ENCODE assay signal across 1 cellular context in genomic region chr1:198158766-198159589, GRCh38.
TF ChIP-seq lines count a peak whose summit lies in the region.

No MANE protein-coding gene starts in this region.

TF ChIP-seq in K562, 482 proteins besides CTCF, POLR2A, EP300 and RAD21 (continued from another document and continues in another):
- TF ChIP-seq PBX2 (CRISPR knock-in tag; IDR thresholded peaks at IDR 0.05; ENCODE audit: low read depth) (peak; percentile 80), PBX2 (tag; conservative IDR thresholded peaks at IDR 0.05; ENCODE audit: low read depth) (peak; percentile 97), NFXL1 (CRISPR knock-in tag; IDR thresholded peaks at IDR 0.05) (no peak), PREB (CRISPR knock-in tag; IDR thresholded peaks at IDR 0.05) (no peak), KDM5B (IDR thresholded peaks at IDR 0.05; ENCODE audit: insufficient replicate concordance, low read depth, low read length) (peak; percentile 88), SOX6 (IDR thresholded peaks at IDR 0.05) (peak; percentile 35; the same call in 1 of the 2 replicates), BRD9 (IDR thresholded peaks at IDR 0.05; ENCODE audit: low read depth, partially characterized antibody) (peak; percentile 83), CBX5 (IDR thresholded peaks at IDR 0.05; ENCODE audit: borderline replicate concordance, low read depth) (no peak), TFAP4 (CRISPR knock-in tag; IDR thresholded peaks at IDR 0.05; ENCODE audit: borderline replicate concordance) (no peak), THRB (CRISPR knock-in tag; conservative IDR thresholded peaks at IDR 0.05) (0 out of 2 replicates have a peak, but pooled peaks have one; percentile 12), POLR2G (IDR thresholded peaks at IDR 0.05; ENCODE audit: low read depth, low read length) (peak; percentile 88), TBP (optimal IDR thresholded peaks at IDR 0.05; ENCODE audit: low read depth, low read length) (peak; percentile 95), DIDO1 (tag; IDR thresholded peaks at IDR 0.05; ENCODE audit: low read depth) (0 out of 2 replicates have a peak, but pooled peaks have one; percentile 36), KLF1 (tag; IDR thresholded peaks at IDR 0.05) (no peak), TRIM24 (IDR thresholded peaks at IDR 0.05) (no peak), TAF9B (IDR thresholded peaks at IDR 0.05; ENCODE audit: partially characterized antibody) (peak; percentile 90), E2F6 (IDR thresholded peaks at IDR 0.05; ENCODE audit: borderline replicate concordance in 1 of 2, extremely low read depth in 1 of 2, insufficient read depth in 1 of 2, insufficient read length in 1 of 2, low read depth in 1 of 2, low read length in 1 of 2, poor library complexity in 1 of 2, severe bottlenecking in 1 of 2) (peak in 1 of 2 experiments; percentile 29), ZBTB1 (CRISPR knock-in tag; IDR thresholded peaks at IDR 0.05; ENCODE audit: borderline replicate concordance, low read depth) (no peak), ZFX (CRISPR knock-in tag; IDR thresholded peaks at IDR 0.05) (peak; percentile 90), FOXP1 (CRISPR knock-in tag; IDR thresholded peaks at IDR 0.05) (no peak), BRF1 (IDR thresholded peaks at IDR 0.05; ENCODE audit: borderline replicate concordance, extremely low read depth, insufficient read length) (no peak), HMG20B (CRISPR knock-in tag; IDR thresholded peaks at IDR 0.05) (no peak), RBM39 (optimal IDR thresholded peaks at IDR 0.05; ENCODE audit: low read depth, low read length) (no peak), CBFB (CRISPR knock-in tag; IDR thresholded peaks at IDR 0.05) (no peak), ZNF740 (CRISPR knock-in tag; IDR thresholded peaks at IDR 0.05) (no peak), ZNF740 (tag; IDR thresholded peaks at IDR 0.05) (no peak), CXXC5 (CRISPR knock-in tag; IDR thresholded peaks at IDR 0.05) (peak; percentile 90), HDAC8 (tag; IDR thresholded peaks at IDR 0.05) (no peak), ELF1 (tag; IDR thresholded peaks at IDR 0.05) (peak; percentile 73), ZNF263 (CRISPR knock-in tag; IDR thresholded peaks at IDR 0.05; ENCODE audit: borderline replicate concordance) (peak; percentile 36; the same call in 1 of the 2 replicates), LEF1 (IDR thresholded peaks at IDR 0.05) (no peak)
- TF ChIP-seq, protein P1, sequence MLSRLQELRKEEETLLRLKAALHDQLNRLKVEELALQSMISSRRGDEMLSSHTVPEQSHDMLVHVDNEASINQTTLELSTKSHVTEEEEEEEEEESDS (CRISPR knock-in tag; IDR thresholded peaks at IDR 0.05): no peak
- TF ChIP-seq, protein P2, sequence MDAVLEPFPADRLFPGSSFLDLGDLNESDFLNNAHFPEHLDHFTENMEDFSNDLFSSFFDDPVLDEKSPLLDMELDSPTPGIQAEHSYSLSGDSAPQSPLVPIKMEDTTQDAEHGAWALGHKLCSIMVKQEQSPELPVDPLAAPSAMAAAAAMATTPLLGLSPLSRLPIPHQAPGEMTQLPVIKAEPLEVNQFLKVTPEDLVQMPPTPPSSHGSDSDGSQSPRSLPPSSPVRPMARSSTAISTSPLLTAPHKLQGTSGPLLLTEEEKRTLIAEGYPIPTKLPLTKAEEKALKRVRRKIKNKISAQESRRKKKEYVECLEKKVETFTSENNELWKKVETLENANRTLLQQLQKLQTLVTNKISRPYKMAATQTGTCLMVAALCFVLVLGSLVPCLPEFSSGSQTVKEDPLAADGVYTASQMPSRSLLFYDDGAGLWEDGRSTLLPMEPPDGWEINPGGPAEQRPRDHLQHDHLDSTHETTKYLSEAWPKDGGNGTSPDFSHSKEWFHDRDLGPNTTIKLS (IDR thresholded peaks at IDR 0.05; ENCODE audit: borderline replicate concordance, low read depth): peak; percentile 52; the same call in 1 of the 2 replicates
- TF ChIP-seq, protein P3, sequence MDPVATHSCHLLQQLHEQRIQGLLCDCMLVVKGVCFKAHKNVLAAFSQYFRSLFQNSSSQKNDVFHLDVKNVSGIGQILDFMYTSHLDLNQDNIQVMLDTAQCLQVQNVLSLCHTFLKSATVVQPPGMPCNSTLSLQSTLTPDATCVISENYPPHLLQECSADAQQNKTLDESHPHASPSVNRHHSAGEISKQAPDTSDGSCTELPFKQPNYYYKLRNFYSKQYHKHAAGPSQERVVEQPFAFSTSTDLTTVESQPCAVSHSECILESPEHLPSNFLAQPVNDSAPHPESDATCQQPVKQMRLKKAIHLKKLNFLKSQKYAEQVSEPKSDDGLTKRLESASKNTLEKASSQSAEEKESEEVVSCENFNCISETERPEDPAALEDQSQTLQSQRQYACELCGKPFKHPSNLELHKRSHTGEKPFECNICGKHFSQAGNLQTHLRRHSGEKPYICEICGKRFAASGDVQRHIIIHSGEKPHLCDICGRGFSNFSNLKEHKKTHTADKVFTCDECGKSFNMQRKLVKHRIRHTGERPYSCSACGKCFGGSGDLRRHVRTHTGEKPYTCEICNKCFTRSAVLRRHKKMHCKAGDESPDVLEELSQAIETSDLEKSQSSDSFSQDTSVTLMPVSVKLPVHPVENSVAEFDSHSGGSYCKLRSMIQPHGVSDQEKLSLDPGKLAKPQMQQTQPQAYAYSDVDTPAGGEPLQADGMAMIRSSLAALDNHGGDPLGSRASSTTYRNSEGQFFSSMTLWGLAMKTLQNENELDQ (CRISPR knock-in tag; IDR thresholded peaks at IDR 0.05; ENCODE audit: borderline replicate concordance): no peak
- TF ChIP-seq, protein P4, sequence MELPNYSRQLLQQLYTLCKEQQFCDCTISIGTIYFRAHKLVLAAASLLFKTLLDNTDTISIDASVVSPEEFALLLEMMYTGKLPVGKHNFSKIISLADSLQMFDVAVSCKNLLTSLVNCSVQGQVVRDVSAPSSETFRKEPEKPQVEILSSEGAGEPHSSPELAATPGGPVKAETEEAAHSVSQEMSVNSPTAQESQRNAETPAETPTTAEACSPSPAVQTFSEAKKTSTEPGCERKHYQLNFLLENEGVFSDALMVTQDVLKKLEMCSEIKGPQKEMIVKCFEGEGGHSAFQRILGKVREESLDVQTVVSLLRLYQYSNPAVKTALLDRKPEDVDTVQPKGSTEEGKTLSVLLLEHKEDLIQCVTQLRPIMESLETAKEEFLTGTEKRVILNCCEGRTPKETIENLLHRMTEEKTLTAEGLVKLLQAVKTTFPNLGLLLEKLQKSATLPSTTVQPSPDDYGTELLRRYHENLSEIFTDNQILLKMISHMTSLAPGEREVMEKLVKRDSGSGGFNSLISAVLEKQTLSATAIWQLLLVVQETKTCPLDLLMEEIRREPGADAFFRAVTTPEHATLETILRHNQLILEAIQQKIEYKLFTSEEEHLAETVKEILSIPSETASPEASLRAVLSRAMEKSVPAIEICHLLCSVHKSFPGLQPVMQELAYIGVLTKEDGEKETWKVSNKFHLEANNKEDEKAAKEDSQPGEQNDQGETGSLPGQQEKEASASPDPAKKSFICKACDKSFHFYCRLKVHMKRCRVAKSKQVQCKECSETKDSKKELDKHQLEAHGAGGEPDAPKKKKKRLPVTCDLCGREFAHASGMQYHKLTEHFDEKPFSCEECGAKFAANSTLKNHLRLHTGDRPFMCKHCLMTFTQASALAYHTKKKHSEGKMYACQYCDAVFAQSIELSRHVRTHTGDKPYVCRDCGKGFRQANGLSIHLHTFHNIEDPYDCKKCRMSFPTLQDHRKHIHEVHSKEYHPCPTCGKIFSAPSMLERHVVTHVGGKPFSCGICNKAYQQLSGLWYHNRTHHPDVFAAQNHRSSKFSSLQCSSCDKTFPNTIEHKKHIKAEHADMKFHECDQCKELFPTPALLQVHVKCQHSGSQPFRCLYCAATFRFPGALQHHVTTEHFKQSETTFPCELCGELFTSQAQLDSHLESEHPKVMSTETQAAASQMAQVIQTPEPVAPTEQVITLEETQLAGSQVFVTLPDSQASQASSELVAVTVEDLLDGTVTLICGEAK (IDR thresholded peaks at IDR 0.05): peak; percentile 78
- TF ChIP-seq, protein P4 (CRISPR knock-in tag; IDR thresholded peaks at IDR 0.05): no peak
- TF ChIP-seq, protein P5, sequence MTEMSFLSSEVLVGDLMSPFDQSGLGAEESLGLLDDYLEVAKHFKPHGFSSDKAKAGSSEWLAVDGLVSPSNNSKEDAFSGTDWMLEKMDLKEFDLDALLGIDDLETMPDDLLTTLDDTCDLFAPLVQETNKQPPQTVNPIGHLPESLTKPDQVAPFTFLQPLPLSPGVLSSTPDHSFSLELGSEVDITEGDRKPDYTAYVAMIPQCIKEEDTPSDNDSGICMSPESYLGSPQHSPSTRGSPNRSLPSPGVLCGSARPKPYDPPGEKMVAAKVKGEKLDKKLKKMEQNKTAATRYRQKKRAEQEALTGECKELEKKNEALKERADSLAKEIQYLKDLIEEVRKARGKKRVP (CRISPR knock-in tag; IDR thresholded peaks at IDR 0.05): peak; percentile 53; the same call in 1 of the 2 replicates
